In genomic region chr7:121328508-121329459, GRCh38 we compare ENCODE assay signal across 8 cellular contexts. TPM values are rescaled to one million over a fixed set of nuclear protein-coding genes. Genes with fewer than 3 reads are reported as not detected.
A peak's percentile ranks its signal among the peaks of the same experiment; 100 is the strongest.
DNase-seq lines count a peak whose midpoint lies in the region; ATAC-seq and TF ChIP-seq lines count a peak whose summit lies in the region.

Gene WNT16, plus strand, starts transcription at chr7:121329000. Its CDS starts 293 bp downstream, at chr7:121329293.

- H3K4me3 ChIP-seq in skin epidermis, result peak within 1 kb of the TSS; percentile 9 to 49 (median 33)

- no peaks in the 10 kb centered on the region for H3K9me3 Mint-ChIP-seq in activated T-cell treated with anti-CD3 and anti-CD28 coated beads, Interleukin-2, amount 50 U/mL, for 4 hours
- no peaks in the 10 kb centered on the region for H3K9me3 Mint-ChIP-seq in activated CD8-positive, alpha-beta T cell treated with anti-CD3 and anti-CD28 coated beads for 36 hours

- POLR2A ChIA-PET in activated CD8-positive, alpha-beta T cell treated with anti-CD3 and anti-CD28 coated beads for 36 hours (lab: Charles Lee), result no interaction called here

- no peak for TF ChIP-seq CTCF in activated CD8-positive, alpha-beta T cell treated with anti-CD3 and anti-CD28 coated beads for 36 hours (IDR thresholded peaks at IDR 0.05)

- no peaks in the 10 kb centered on the region for H3K36me3 Mint-ChIP-seq in activated T-cell treated with anti-CD3 and anti-CD28 coated beads, Interleukin-2, amount 50 U/mL, for 4 hours (ENCODE audit: insufficient read depth)
- H3K36me3 Mint-ChIP-seq in activated CD8-positive, alpha-beta T cell treated with anti-CD3 and anti-CD28 coated beads for 36 hours (ENCODE audit: low read depth), result no peaks in the 10 kb centered on the region

- peaks cover 20% of the 10 kb centered on the region for H3K4me1 Mint-ChIP-seq in activated T-cell treated with anti-CD3 and anti-CD28 coated beads, Interleukin-2, amount 50 U/mL, for 4 hours (ENCODE audit: low read depth)
- peaks cover 18% of the 10 kb centered on the region for H3K4me1 Mint-ChIP-seq in activated CD8-positive, alpha-beta T cell treated with anti-CD3 and anti-CD28 coated beads for 36 hours (ENCODE audit: low read depth)

- peak within 1 kb of the TSS; percentile 61 for H3K4me3 Mint-ChIP-seq in activated T-cell treated with anti-CD3 and anti-CD28 coated beads, Interleukin-2, amount 50 U/mL, for 4 hours
- H3K4me3 Mint-ChIP-seq in activated CD8-positive, alpha-beta T cell treated with anti-CD3 and anti-CD28 coated beads for 36 hours, result peak within 1 kb of the TSS; percentile 36

- intact Hi-C loops in activated CD8-positive, alpha-beta T cell treated with anti-CD3 and anti-CD28 coated beads for 36 hours (cut with micrococcal nuclease), result no loop called here

- H3K27ac ChIP-seq in skin epidermis, result peak within 1 kb of the TSS in 9 of 21 experiments; percentile 5 to 69 (median 49)

- CTCF ChIA-PET in activated CD8-positive, alpha-beta T cell treated with anti-CD3 and anti-CD28 coated beads for 36 hours (lab: Charles Lee), result interaction anchor here (2.3 kb wide), 1 partner anchor 219 kb away, joined by 9 read pairs; no protein-coding TSS in a partner anchor

- no peak within 1 kb of the TSS for H3K27ac Mint-ChIP-seq in activated CD8-positive, alpha-beta T cell treated with anti-CD3 and anti-CD28 coated beads for 36 hours

- H3K27me3 Mint-ChIP-seq in activated T-cell treated with anti-CD3 and anti-CD28 coated beads, Interleukin-2, amount 50 U/mL, for 4 hours (ENCODE audit: low read depth), result peaks cover 53% of the 10 kb centered on the region
- H3K27me3 Mint-ChIP-seq in activated CD8-positive, alpha-beta T cell treated with anti-CD3 and anti-CD28 coated beads for 36 hours, result peaks cover 46% of the 10 kb centered on the region

- no peak for DNase-seq in activated T-cell treated with anti-CD3 and anti-CD28 coated beads, Interleukin-2, amount 50 U/mL, for 4 hours
- no peak for DNase-seq in activated T-cell treated with anti-CD3 and anti-CD28 coated beads, Interleukin-2, amount 50 U/mL, for 1 hour
- peak; percentile 7 for DNase-seq in activated CD8-positive, alpha-beta T cell treated with anti-CD3 and anti-CD28 coated beads for 36 hours
- DNase-seq in hepatic stellate cell (ENCODE audit: low spot score) (peak; percentile 40), foreskin melanocyte (no peak)
- DNase-seq in stimulated activated naive CD4-positive, alpha-beta T cell treated with Interleukin-2 at 50 U/mL for 16 hours (lab: John Stamatoyannopoulos, UW), result no peak
- DNase-seq in activated CD4-positive, alpha-beta T cell treated with anti-CD3 and anti-CD28 coated beads for 4 hours, result no peak

- ATAC-seq in activated T-cell treated with anti-CD3 and anti-CD28 coated beads, Interleukin-2, amount 50 U/mL, for 4 hours, result peak; percentile 31 to 38
- peak; percentile 60 for ATAC-seq in activated CD8-positive, alpha-beta T cell treated with anti-CD3 and anti-CD28 coated beads for 36 hours

RNA-seq across cellular contexts. Expression of gene WNT16, which starts in this region (rescaled TPM):
- total RNA-seq in activated T-cell treated with anti-CD3 and anti-CD28 coated beads, Interleukin-2, amount 50 U/mL, for 4 hours, result under 1 TPM in 2 of 3 donors, not detected in 1; 0.16 to 0.23 TPM
- total RNA-seq in activated CD8-positive, alpha-beta T cell treated with anti-CD3 and anti-CD28 coated beads for 36 hours, result not detected

Comparison
In these comparisons a context has a peak if more than half of its experiments do, and no peak if none do; other contexts are left out.
1. Peak in ATAC-seq in activated T-cell treated with anti-CD3 and anti-CD28 coated beads, Interleukin-2, amount 50 U/mL, for 4 hours; RNA of the gene not detected or under 1 TPM.
2. Peak in DNase-seq and ATAC-seq in activated CD8-positive, alpha-beta T cell treated with anti-CD3 and anti-CD28 coated beads for 36 hours; RNA of the gene not detected or under 1 TPM.